20 cellular contexts compared by ENCODE assay signal in the genomic region with DNA sequence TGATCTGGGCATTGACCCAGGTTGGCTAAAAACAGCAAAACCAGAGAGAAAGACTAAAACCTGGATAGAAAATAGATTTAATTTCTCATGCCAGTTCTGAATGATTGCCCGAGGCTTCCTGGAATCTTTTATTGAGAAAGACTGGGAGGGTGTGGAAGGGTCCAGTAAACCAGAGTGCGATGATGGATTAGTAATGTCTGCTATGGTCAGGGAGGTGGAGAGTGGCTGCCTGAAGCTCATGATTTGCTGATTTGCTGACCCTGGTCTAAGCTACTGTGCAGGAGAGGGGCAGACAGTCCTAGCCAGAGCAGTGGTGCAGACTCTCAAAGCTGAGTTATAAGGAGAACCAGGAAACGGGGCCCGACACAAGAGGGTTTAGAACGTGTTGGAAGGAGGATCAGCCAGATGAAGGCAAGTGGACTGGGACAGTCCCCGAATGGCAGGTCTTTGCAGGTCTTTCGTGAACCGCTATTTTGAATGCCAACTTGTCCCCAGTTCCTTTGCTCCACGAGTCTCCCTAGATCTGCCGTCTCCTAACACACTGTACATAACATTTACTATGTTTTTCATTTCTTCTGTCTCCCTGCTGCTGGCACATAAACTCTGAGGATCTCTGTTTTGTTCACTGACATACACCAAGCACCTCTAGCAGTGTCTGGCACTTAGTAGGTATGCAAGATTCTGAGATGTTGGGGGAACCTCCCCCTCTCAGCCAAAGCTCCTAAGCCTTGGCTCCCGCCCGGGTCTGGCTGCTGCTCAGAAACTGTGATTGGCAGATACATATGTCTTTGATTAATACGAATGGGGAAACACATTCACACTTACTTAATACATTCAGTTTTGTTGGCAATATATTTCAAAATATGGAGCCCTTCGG.
A peak's percentile ranks its signal among the peaks of the same experiment; 100 is the strongest.
DNase-seq lines count a peak whose midpoint lies in the region; ATAC-seq and TF ChIP-seq lines count a peak whose summit lies in the region.
"Had no signal": no experiment of that assay in that cellular context is flagged by ENCODE, and none has a peak within 500 bp of the region (broad histone marks: within the 10 kb centered on the region; RNA-seq: fewer than 3 reads in every experiment).

No MANE protein-coding gene starts in this region.

- DNase-seq in activated CD4-positive, alpha-beta T cell treated with anti-CD3 and anti-CD28 coated beads, Interleukin-2, amount 10 ng/mL, durations not matched to agents 7 days and 5 days, result peak; percentile 3
- DNase-seq in activated CD4-positive, alpha-beta T cell treated with anti-CD3 and anti-CD28 coated beads for 36 hours, result no peak
- DNase-seq in AG08396 (ENCODE audit: low spot score) (peak; percentile 1), osteocyte (ENCODE audit: extremely low spot score, unreplicated experiment) (peak; percentile 54), NCI-H69 (lab: John Stamatoyannopoulos, UW) (no peak), NCI-H1694 treated with DMSO at 0.1 percent for 48 hours (lab: John Stamatoyannopoulos, UW) (no peak)
- DNase-seq: 8988T, GF-D8, IMR-90, Kasumi-1, MG63, NCI-H1092 treated with DMSO at 0.1 percent for 48 hours, NCI-H1694, NCI-H2227 treated with DMSO at 0.1 percent for 48 hours, PC-3, RPMI8226, SHP77 treated with DMSO at 0.1 percent for 48 hours had no signal

- no peak overlapping the region for H3K4me3 Mint-ChIP-seq in activated CD4-positive, alpha-beta T cell treated with anti-CD3 and anti-CD28 coated beads, Interleukin-2, amount 10 ng/mL, durations not matched to agents 7 days and 5 days
- no peak overlapping the region for H3K4me3 Mint-ChIP-seq in activated CD4-positive, alpha-beta T cell treated with anti-CD3 and anti-CD28 coated beads for 36 hours
- H3K4me3 Mint-ChIP-seq in brain (no peak overlapping the region), osteocyte (ENCODE audit: unreplicated experiment) (no peak overlapping the region)
- H3K4me3 Mint-ChIP-seq: B cell had no signal

- TF ChIP-seq CTCF in brain (conservative IDR thresholded peaks at IDR 0.05) (no peak), osteocyte (IDR thresholded peaks at IDR 0.05) (no peak)

- H3K36me3 Mint-ChIP-seq in activated CD4-positive, alpha-beta T cell treated with anti-CD3 and anti-CD28 coated beads, Interleukin-2, amount 10 ng/mL, durations not matched to agents 7 days and 5 days (ENCODE audit: low read depth), result peaks cover 2% of the 10 kb centered on the region
- H3K36me3 Mint-ChIP-seq in activated CD4-positive, alpha-beta T cell treated with anti-CD3 and anti-CD28 coated beads for 36 hours (ENCODE audit: low read depth), result no peaks in the 10 kb centered on the region
- H3K36me3 Mint-ChIP-seq in brain, result peaks cover 3% of the 10 kb centered on the region
- H3K36me3 Mint-ChIP-seq in osteocyte (ENCODE audit: unreplicated experiment), result no peaks in the 10 kb centered on the region

- intact Hi-C loops in activated CD4-positive, alpha-beta T cell treated with anti-CD3 and anti-CD28 coated beads for 36 hours (cut with DNase I, micrococcal nuclease), result no loop called here

- H3K4me1 Mint-ChIP-seq in activated CD4-positive, alpha-beta T cell treated with anti-CD3 and anti-CD28 coated beads, Interleukin-2, amount 10 ng/mL, durations not matched to agents 7 days and 5 days, result no peaks in the 10 kb centered on the region
- no peaks in the 10 kb centered on the region for H3K4me1 Mint-ChIP-seq in activated CD4-positive, alpha-beta T cell treated with anti-CD3 and anti-CD28 coated beads for 36 hours
- H3K4me1 Mint-ChIP-seq in brain (peaks cover 40% of the 10 kb centered on the region), osteocyte (ENCODE audit: unreplicated experiment) (no peaks in the 10 kb centered on the region)

- CTCF ChIA-PET in activated CD4-positive, alpha-beta T cell treated with anti-CD3 and anti-CD28 coated beads, Interleukin-2, amount 10 ng/mL, durations not matched to agents 7 days and 5 days (lab: Charles Lee), result no interaction called here
- CTCF ChIA-PET in activated CD4-positive, alpha-beta T cell treated with anti-CD3 and anti-CD28 coated beads for 36 hours (lab: Charles Lee), result interaction anchor here (0.7 kb wide), 1 partner anchor 1312 kb away, joined by 3 read pairs; no protein-coding TSS in a partner anchor

- POLR2A ChIA-PET in activated CD4-positive, alpha-beta T cell treated with anti-CD3 and anti-CD28 coated beads, Interleukin-2, amount 10 ng/mL, durations not matched to agents 7 days and 5 days (lab: Charles Lee), result no interaction called here
- POLR2A ChIA-PET in activated CD4-positive, alpha-beta T cell treated with anti-CD3 and anti-CD28 coated beads for 36 hours (lab: Charles Lee), result no interaction called here

- peaks cover 13% of the 10 kb centered on the region for H3K27me3 Mint-ChIP-seq in activated CD4-positive, alpha-beta T cell treated with anti-CD3 and anti-CD28 coated beads, Interleukin-2, amount 10 ng/mL, durations not matched to agents 7 days and 5 days
- peaks cover 2% of the 10 kb centered on the region for H3K27me3 Mint-ChIP-seq in activated CD4-positive, alpha-beta T cell treated with anti-CD3 and anti-CD28 coated beads for 36 hours
- H3K27me3 Mint-ChIP-seq in brain (peaks cover 22% of the 10 kb centered on the region), osteocyte (ENCODE audit: unreplicated experiment) (peaks cover 32% of the 10 kb centered on the region)

- no peak for ATAC-seq in activated CD4-positive, alpha-beta T cell treated with anti-CD3 and anti-CD28 coated beads for 36 hours
- no peak for ATAC-seq in HG02678 (IDR thresholded peaks at IDR 0.05; ENCODE audit: unreplicated experiment)
- ATAC-seq: PC-3 had no signal

- H3K27ac Mint-ChIP-seq in activated CD4-positive, alpha-beta T cell treated with anti-CD3 and anti-CD28 coated beads, Interleukin-2, amount 10 ng/mL, durations not matched to agents 7 days and 5 days, result no peak overlapping the region
- no peak overlapping the region for H3K27ac Mint-ChIP-seq in activated CD4-positive, alpha-beta T cell treated with anti-CD3 and anti-CD28 coated beads for 36 hours
- peak overlapping the region in 3 of 5 experiments; percentile 1 to 69 (median 48) for H3K27ac Mint-ChIP-seq in brain
- no peak overlapping the region for H3K27ac Mint-ChIP-seq in osteocyte (ENCODE audit: unreplicated experiment)
- H3K27ac Mint-ChIP-seq: B cell had no signal

- H3K9me3 Mint-ChIP-seq in activated CD4-positive, alpha-beta T cell treated with anti-CD3 and anti-CD28 coated beads, Interleukin-2, amount 10 ng/mL, durations not matched to agents 7 days and 5 days, result peaks cover 18% of the 10 kb centered on the region
- peaks cover 8% of the 10 kb centered on the region for H3K9me3 Mint-ChIP-seq in activated CD4-positive, alpha-beta T cell treated with anti-CD3 and anti-CD28 coated beads for 36 hours (ENCODE audit: low read depth)
- peaks cover 16 to 42% (median 21%) of the 10 kb centered on the region in 5 experiments for H3K9me3 Mint-ChIP-seq in brain
- H3K9me3 Mint-ChIP-seq in osteocyte (ENCODE audit: unreplicated experiment), result peaks cover 4% of the 10 kb centered on the region

Comparison
In these comparisons a context has a peak if more than half of its experiments do, and no peak if none do; other contexts are left out.
1. DNase-seq: peak in activated CD4-positive, alpha-beta T cell treated with anti-CD3 and anti-CD28 coated beads, Interleukin-2, amount 10 ng/mL, durations not matched to agents 7 days and 5 days (single experiment), AG08396 (single experiment) and osteocyte (single experiment); none in activated CD4-positive, alpha-beta T cell treated with anti-CD3 and anti-CD28 coated beads for 36 hours (single experiment), NCI-H69 (single experiment) and NCI-H1694 treated with DMSO at 0.1 percent for 48 hours (single experiment).
2. H3K27ac Mint-ChIP-seq: peak in brain (3 of 5); none in activated CD4-positive, alpha-beta T cell treated with anti-CD3 and anti-CD28 coated beads, Interleukin-2, amount 10 ng/mL, durations not matched to agents 7 days and 5 days (single experiment), activated CD4-positive, alpha-beta T cell treated with anti-CD3 and anti-CD28 coated beads for 36 hours (single experiment) and osteocyte (single experiment).